Comparison of ENCODE assay signal across 14 cellular contexts in genomic region chr2:234982096-234982834, GRCh38. TPM values are rescaled to one million over a fixed set of nuclear protein-coding genes. Genes with fewer than 3 reads are reported as not detected.
DNase-seq lines count a peak whose midpoint lies in the region; ATAC-seq, FAIRE-seq and TF ChIP-seq lines count a peak whose summit lies in the region.
"Had no signal": no experiment of that assay in that cellular context is flagged by ENCODE, and none has a peak within 500 bp of the region (broad histone marks: within the 10 kb centered on the region; RNA-seq: fewer than 3 reads in every experiment).

No MANE protein-coding gene starts in this region.

- H3K9ac ChIP-seq in HCT116 (ENCODE audit: low read length), result peak overlapping the region; percentile 61
- peak overlapping the region; percentile 70 for H3K9ac ChIP-seq in astrocyte (ENCODE audit: low read length)
- peak overlapping the region in 1 of 3 donors; percentile 16 for H3K9ac ChIP-seq in skeletal muscle tissue (ENCODE audit: low read depth in 1 of 3, low read length in 3 of 3)

- H3K4me1 ChIP-seq in HCT116 (ENCODE audit: control insufficient read depth in 1 of 2, insufficient read depth in 2 of 2, low read length in 2 of 2) (peaks cover 58 to 73% of the 10 kb centered on the region in 2 experiments), astrocyte (ENCODE audit: insufficient read depth, low read length) (peaks cover 72% of the 10 kb centered on the region), left lung (peaks cover 34 to 44% of the 10 kb centered on the region in 2 donors), skeletal muscle tissue (ENCODE audit: control insufficient read depth in 3 of 3, insufficient read depth in 3 of 3, low read length in 3 of 3) (peaks cover 18 to 47% (median 30%) of the 10 kb centered on the region in 3 donors)

- H3K27ac ChIP-seq in HCT116 (ENCODE audit: low read depth, low read length) (peak overlapping the region; percentile 88), astrocyte (ENCODE audit: low read depth, low read length) (peak overlapping the region; percentile 95), left lung (peak overlapping the region; percentile 75 to 81), skeletal muscle tissue (ENCODE audit: low read depth, low read length) (peak overlapping the region; percentile 80)
- H3K27ac ChIP-seq: foreskin keratinocyte had no signal

- POLR2A ChIA-PET in HCT116 (lab: Charles Lee), result interaction anchor here (1.1 kb wide), 1 partner anchor 124 kb away, joined by 3 read pairs; no protein-coding TSS in a partner anchor

- intact Hi-C loops in HCT116 (cut with micrococcal nuclease), result no loop called here
- intact Hi-C loops in left lung (cut with DNase I), result no loop called here

- no peak for FAIRE-seq in astrocyte (lab: Jason Lieb, UNC)
- FAIRE-seq: D721Med, GM12891 had no signal

- peaks cover 88% of the 10 kb centered on the region for H3K79me2 ChIP-seq in HCT116 (ENCODE audit: insufficient read depth, low read length)
- H3K79me2 ChIP-seq in astrocyte (ENCODE audit: insufficient read depth, low read length), result peaks cover 93% of the 10 kb centered on the region

- no peak for TF ChIP-seq POLR2A in HCT116 (IDR thresholded peaks at IDR 0.05; ENCODE audit: borderline replicate concordance, extremely low read depth, insufficient read depth, insufficient read length)

- no peaks in the 10 kb centered on the region for H3K9me2 ChIP-seq in HCT116 (ENCODE audit: insufficient read depth)

- H3K9me3 Mint-ChIP-seq in astrocyte (ENCODE audit: unreplicated experiment), result peaks cover 3% of the 10 kb centered on the region

- RAD21 ChIA-PET in HCT116 (lab: Charles Lee; ENCODE audit: low non-redundant PET in 1 of 2, low total read pairs in 2 of 2, uncharacterized antibody in 2 of 2, unreplicated experiment in 2 of 2), result no interaction called here

- peaks cover 0 to 3% of the 10 kb centered on the region in 2 experiments; a peak in 1 of 4 replicates for H3K36me3 ChIP-seq in HCT116 (ENCODE audit: control insufficient read depth in 1 of 2, insufficient read depth in 2 of 2, low read length in 2 of 2)
- peaks cover 18% of the 10 kb centered on the region for H3K36me3 ChIP-seq in astrocyte (ENCODE audit: insufficient read depth, low read length)
- H3K36me3 ChIP-seq in left lung, result no peaks in the 10 kb centered on the region
- H3K36me3 ChIP-seq in skeletal muscle tissue (ENCODE audit: control insufficient read depth in 3 of 3, insufficient read depth in 3 of 3, low read length in 3 of 3), result no peaks in the 10 kb centered on the region

- H4K20me1 ChIP-seq in HCT116 (ENCODE audit: insufficient read depth), result no peaks in the 10 kb centered on the region
- H4K20me1 ChIP-seq in astrocyte (ENCODE audit: insufficient read depth, low read length), result peaks cover 89% of the 10 kb centered on the region

- no peak for TF ChIP-seq CTCF in HCT116 (IDR thresholded peaks at IDR 0.05 in 2 of 3, conservative IDR thresholded peaks at IDR 0.05 in 1 of 3; ENCODE audit: borderline replicate concordance in 1 of 3, insufficient read depth in 1 of 3, low read depth in 2 of 3, low read length in 2 of 3)
- no peak for TF ChIP-seq CTCF in astrocyte (IDR thresholded peaks at IDR 0.05; ENCODE audit: insufficient read depth, low read depth, low read length)
- TF ChIP-seq CTCF in left lung (IDR thresholded peaks at IDR 0.05), result no peak

- DNase-seq in HCT116 (ENCODE audit: low read depth, low spot score) (no peak), astrocyte (ENCODE audit: low read depth) (no peak), left lung (no peak)
- no peak for DNase-seq in activated naive CD4-positive, alpha-beta T cell treated with anti-CD3 and anti-CD28 coated beads, Interleukin-2, amount 50 U/mL, for 16 hours
- DNase-seq: Kasumi-1; stimulated activated CD4-positive, alpha-beta T cell treated with anti-CD3 and anti-CD28 coated beads, Interleukin-4, amount 100 ng/mL, for 4 hours had no signal

- peak overlapping the region; percentile 30 to 52 for H3K4me3 ChIP-seq in HCT116 (replicated peaks in 1 of 2; ENCODE audit: low read depth in 1 of 2, low read length in 2 of 2)
- peak overlapping the region; percentile 36 for H3K4me3 ChIP-seq in astrocyte (ENCODE audit: insufficient read depth, low read depth, low read length)
- peak overlapping the region in 1 of 2 donors; percentile 10 for H3K4me3 ChIP-seq in left lung
- H3K4me3 ChIP-seq in skeletal muscle tissue (ENCODE audit: low read length in 3 of 3), result peak overlapping the region in 1 of 3 donors; percentile 23

- CTCF ChIA-PET in HCT116 (lab: Charles Lee), result no interaction called here

- no peaks in the 10 kb centered on the region for H3K27me3 Mint-ChIP-seq in astrocyte (ENCODE audit: low read depth, unreplicated experiment)

- H3K4me1 Mint-ChIP-seq in astrocyte (ENCODE audit: low read depth, unreplicated experiment), result peaks cover 88% of the 10 kb centered on the region

- no TSS peak for BruUV-seq in HCT116 (replicated peaks; lab: Mats Ljungman, UMichigan)

- ATAC-seq in HCT116 (no peak), left lung (no peak), HG02678 (IDR thresholded peaks at IDR 0.05; ENCODE audit: unreplicated experiment) (no peak), HG03342 (IDR thresholded peaks at IDR 0.05; ENCODE audit: unreplicated experiment) (no peak), HG03521 (IDR thresholded peaks at IDR 0.05; ENCODE audit: unreplicated experiment) (no peak)
- ATAC-seq: naive thymus-derived CD4-positive, alpha-beta T cell had no signal

- H3K4me2 ChIP-seq in HCT116 (ENCODE audit: low read length) (peak overlapping the region; percentile 77), astrocyte (ENCODE audit: low read length) (peak overlapping the region; percentile 85)

- H3K4me3 Mint-ChIP-seq in astrocyte (ENCODE audit: unreplicated experiment), result peak overlapping the region; percentile 62
- H3K4me3 Mint-ChIP-seq: naive thymus-derived CD4-positive, alpha-beta T cell had no signal

- H2AFZ ChIP-seq in HCT116 (ENCODE audit: low read depth, low read length, poor library complexity, severe bottlenecking) (no peak overlapping the region), astrocyte (ENCODE audit: low read depth, low read length) (no peak overlapping the region)

- TF ChIP-seq RAD21 in HCT116 (IDR thresholded peaks at IDR 0.05; ENCODE audit: low read depth), result no peak

- peak overlapping the region; percentile 90 for H3K27ac Mint-ChIP-seq in astrocyte (ENCODE audit: unreplicated experiment)

- H3K9me3 ChIP-seq in HCT116 (ENCODE audit: control insufficient read depth in 1 of 2, insufficient read depth in 1 of 2, low read depth in 1 of 2, low read length in 2 of 2), result peaks cover 0 to 7% of the 10 kb centered on the region in 2 experiments; a peak in 1 of 4 replicates
- H3K9me3 ChIP-seq in astrocyte (ENCODE audit: insufficient read depth, low read depth, low read length), result no peaks in the 10 kb centered on the region
- no peaks in the 10 kb centered on the region for H3K9me3 ChIP-seq in left lung
- H3K9me3 ChIP-seq in skeletal muscle tissue (ENCODE audit: control insufficient read depth in 3 of 3, low read length in 3 of 3), result peaks cover 0 to 3% (median 0%) of the 10 kb centered on the region in 3 donors

- peaks cover 31% of the 10 kb centered on the region for H3K36me3 Mint-ChIP-seq in astrocyte (ENCODE audit: low read depth, unreplicated experiment)
- H3K36me3 Mint-ChIP-seq: naive thymus-derived CD4-positive, alpha-beta T cell had no signal

- H3K27me3 ChIP-seq in HCT116 (ENCODE audit: insufficient read depth, low read length) (no peaks in the 10 kb centered on the region), astrocyte (ENCODE audit: insufficient read depth, low read length) (no peaks in the 10 kb centered on the region), left lung (no peaks in the 10 kb centered on the region), skeletal muscle tissue (ENCODE audit: control insufficient read depth in 3 of 3, insufficient read depth in 3 of 3, low read length in 3 of 3) (no peaks in the 10 kb centered on the region)
- H3K27me3 ChIP-seq: foreskin keratinocyte had no signal

TF ChIP-seq in HCT116, 20 proteins besides CTCF, POLR2A, EP300 and RAD21 (continues in another document):
- TF ChIP-seq YY1 (IDR thresholded peaks at IDR 0.05; ENCODE audit: extremely low read depth, insufficient replicate concordance, low read depth, low read length), result no peak
- TF ChIP-seq ELF1 (IDR thresholded peaks at IDR 0.05; ENCODE audit: borderline replicate concordance, low read depth), result no peak
- no peak for TF ChIP-seq CEBPB (IDR thresholded peaks at IDR 0.05; ENCODE audit: low read depth)
- TF ChIP-seq FOSL1 (IDR thresholded peaks at IDR 0.05; ENCODE audit: low read depth), result no peak
- TF ChIP-seq EGR1 (IDR thresholded peaks at IDR 0.05; ENCODE audit: low read depth), result no peak
- TF ChIP-seq EZH2 (IDR thresholded peaks at IDR 0.05), result no peak
- TF ChIP-seq POLR2AphosphoS5 (IDR thresholded peaks at IDR 0.05; ENCODE audit: low read depth, low read length), result no peak
- TF ChIP-seq SRF (IDR thresholded peaks at IDR 0.05; ENCODE audit: low read depth), result no peak
- TF ChIP-seq ZFX (IDR thresholded peaks at IDR 0.05), result no peak
- TF ChIP-seq ZNF274 (IDR thresholded peaks at IDR 0.05; ENCODE audit: low read depth, low read length), result no peak
- TF ChIP-seq, protein P1, sequence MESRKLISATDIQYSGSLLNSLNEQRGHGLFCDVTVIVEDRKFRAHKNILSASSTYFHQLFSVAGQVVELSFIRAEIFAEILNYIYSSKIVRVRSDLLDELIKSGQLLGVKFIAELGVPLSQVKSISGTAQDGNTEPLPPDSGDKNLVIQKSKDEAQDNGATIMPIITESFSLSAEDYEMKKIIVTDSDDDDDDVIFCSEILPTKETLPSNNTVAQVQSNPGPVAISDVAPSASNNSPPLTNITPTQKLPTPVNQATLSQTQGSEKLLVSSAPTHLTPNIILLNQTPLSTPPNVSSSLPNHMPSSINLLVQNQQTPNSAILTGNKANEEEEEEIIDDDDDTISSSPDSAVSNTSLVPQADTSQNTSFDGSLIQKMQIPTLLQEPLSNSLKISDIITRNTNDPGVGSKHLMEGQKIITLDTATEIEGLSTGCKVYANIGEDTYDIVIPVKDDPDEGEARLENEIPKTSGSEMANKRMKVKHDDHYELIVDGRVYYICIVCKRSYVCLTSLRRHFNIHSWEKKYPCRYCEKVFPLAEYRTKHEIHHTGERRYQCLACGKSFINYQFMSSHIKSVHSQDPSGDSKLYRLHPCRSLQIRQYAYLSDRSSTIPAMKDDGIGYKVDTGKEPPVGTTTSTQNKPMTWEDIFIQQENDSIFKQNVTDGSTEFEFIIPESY (IDR thresholded peaks at IDR 0.05; ENCODE audit: extremely low read depth, insufficient replicate concordance, low read length), result no peak

RNA-seq across cellular contexts. Expression of gene SH3BP4, which starts 30.4 kb away (rescaled TPM):
- total RNA-seq in HCT116 (2021; ENCODE audit: unreplicated experiment) (32.9 TPM), astrocyte (117 and 127 TPM in 2 replicates), left lung (10 to 100 TPM; 29.2 to 35.0 TPM), skeletal muscle tissue (8.9 TPM)
- 25.8 and 28.0 TPM in 2 replicates for polyA plus RNA-seq in HCT116 (2012)
- polyA plus RNA-seq: naive thymus-derived CD4-positive, alpha-beta T cell had no signal
